ENCODE assay signal across 1 cellular context in genomic region chr19:34224996-34225658, GRCh38.
TF ChIP-seq lines count a peak whose summit lies in the region.

No MANE protein-coding gene starts in this region.

TF ChIP-seq in HCT116, 20 proteins besides CTCF, POLR2A, EP300 and RAD21 (continued from another document):
- no peak for TF ChIP-seq REST (IDR thresholded peaks at IDR 0.05; ENCODE audit: low read depth)
- TF ChIP-seq YY1 (IDR thresholded peaks at IDR 0.05; ENCODE audit: extremely low read depth, insufficient replicate concordance, low read depth, low read length), result no peak
- no peak for TF ChIP-seq FOSL1 (IDR thresholded peaks at IDR 0.05; ENCODE audit: low read depth)
- TF ChIP-seq MAX (IDR thresholded peaks at IDR 0.05), result no peak
- TF ChIP-seq ZNF274 (IDR thresholded peaks at IDR 0.05; ENCODE audit: low read depth, low read length), result no peak
- TF ChIP-seq ZBTB33 (IDR thresholded peaks at IDR 0.05; ENCODE audit: extremely low read depth, insufficient replicate concordance, low read length), result no peak
- no peak for TF ChIP-seq TCF7L2 (IDR thresholded peaks at IDR 0.05; ENCODE audit: borderline replicate concordance, extremely low read depth, insufficient read depth, insufficient read length)
- TF ChIP-seq CBX3 (IDR thresholded peaks at IDR 0.05; ENCODE audit: low read depth), result no peak
- no peak for TF ChIP-seq ZFX (IDR thresholded peaks at IDR 0.05)
